24 cellular contexts compared by ENCODE assay signal in the genomic region with DNA sequence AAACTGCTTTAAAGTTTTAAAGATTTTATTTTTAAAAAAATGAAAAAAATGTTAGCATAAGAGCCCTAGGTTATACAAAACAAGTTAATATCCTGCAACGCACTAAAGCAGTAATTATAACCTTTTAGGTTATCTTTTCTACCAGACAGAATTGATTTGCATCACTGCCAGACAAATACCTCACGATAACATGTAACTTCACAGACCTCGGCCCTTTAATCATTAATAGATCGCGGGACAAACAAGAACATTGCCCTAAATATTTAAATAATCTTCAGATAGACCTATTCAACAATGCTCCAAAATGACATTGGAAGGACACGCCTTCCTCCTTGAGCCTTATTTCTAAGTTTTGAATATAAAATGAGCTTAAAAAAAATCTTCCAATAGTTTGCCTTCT. TPM values are rescaled to one million over a fixed set of nuclear protein-coding genes. Genes with fewer than 3 reads are reported as not detected.
A peak's percentile ranks its signal among the peaks of the same experiment; 100 is the strongest.
DNase-seq lines count a peak whose midpoint lies in the region; ATAC-seq, FAIRE-seq and TF ChIP-seq lines count a peak whose summit lies in the region.
"Had no signal": no experiment of that assay in that cellular context is flagged by ENCODE, and none has a peak within 500 bp of the region (broad histone marks: within the 10 kb centered on the region; RNA-seq: fewer than 3 reads in every experiment).

No MANE protein-coding gene starts in this region.

- ATAC-seq in stimulated activated naive CD8-positive, alpha-beta T cell treated with anti-CD3 and anti-CD28 coated beads, Interleukin-15, amount 100 ng/mL, for 72 hours = no peak
- ATAC-seq: A549 had no signal

- no peak for TF ChIP-seq CTCF in GM10248 (IDR thresholded peaks at IDR 0.05; ENCODE audit: control extremely low read depth, extremely low read depth, low read depth, missing control alignments)

- CTCF ChIA-PET in GM10248 (lab: Yijun Ruan, JAX) = interaction anchor here (1.1 to 1.3 kb wide), 2 partner anchors 9 to 47 kb away, joined by 3 to 12 read pairs; no protein-coding TSS in a partner anchor

- no peak overlapping the region for H3K27ac Mint-ChIP-seq in stimulated activated naive CD8-positive, alpha-beta T cell treated with anti-CD3 and anti-CD28 coated beads, Interleukin-15, amount 100 ng/mL, for 72 hours
- H3K27ac Mint-ChIP-seq: CD4-positive, alpha-beta T cell; CD8-positive, alpha-beta memory T cell; HFFc6 had no signal

- no peak overlapping the region for H3K4me3 Mint-ChIP-seq in stimulated activated naive CD8-positive, alpha-beta T cell treated with anti-CD3 and anti-CD28 coated beads, Interleukin-15, amount 100 ng/mL, for 72 hours
- H3K4me3 Mint-ChIP-seq: CD14-positive monocyte; CD4-positive, alpha-beta T cell; CD8-positive, alpha-beta memory T cell; HFFc6 had no signal

- FAIRE-seq in G401.6 (lab: Jason Lieb, UNC) (peak; percentile 17), RCC 7860 (lab: Jason Lieb, UNC) (peak; percentile 55)
- FAIRE-seq: A549, GM12892, H54 had no signal

- peaks cover 31% of the 10 kb centered on the region for H3K4me1 Mint-ChIP-seq in stimulated activated naive CD8-positive, alpha-beta T cell treated with anti-CD3 and anti-CD28 coated beads, Interleukin-15, amount 100 ng/mL, for 72 hours

- peaks cover 15% of the 10 kb centered on the region for H3K27me3 Mint-ChIP-seq in stimulated activated naive CD8-positive, alpha-beta T cell treated with anti-CD3 and anti-CD28 coated beads, Interleukin-15, amount 100 ng/mL, for 72 hours
- H3K27me3 Mint-ChIP-seq: CD4-positive, alpha-beta T cell; CD8-positive, alpha-beta memory T cell had no signal

- peaks cover 0 to 10% of the 10 kb centered on the region in 2 donors for H3K9me3 Mint-ChIP-seq in stimulated activated naive CD8-positive, alpha-beta T cell treated with anti-CD3 and anti-CD28 coated beads, Interleukin-15, amount 100 ng/mL, for 72 hours
- H3K9me3 Mint-ChIP-seq: CD4-positive, alpha-beta T cell; HFFc6 had no signal

- DNase-seq in RCC 7860 (ENCODE audit: low spot score) (no peak), kidney tubule cell (ENCODE audit: low spot score) (peak; percentile 36), mucosa of gallbladder (ENCODE audit: low spot score) (peak; percentile 26), NCI-H1694 treated with DMSO at 0.1 percent for 48 hours (lab: John Stamatoyannopoulos, UW) (no peak), NCI-H524 treated with DMSO at 0.1 percent for 48 hours (lab: John Stamatoyannopoulos, UW) (no peak), GM10248 (ENCODE audit: extremely low spot score) (no peak)
- DNase-seq in stimulated activated naive CD8-positive, alpha-beta T cell treated with anti-CD3 and anti-CD28 coated beads, Interleukin-15, amount 100 ng/mL, for 72 hours = no peak
- DNase-seq: 8988T; ACHN; AML-193; BE2C; CD4-positive, alpha-beta T cell; CD8-positive, alpha-beta memory T cell; DMS 273 treated with DMSO at 0.1 percent for 48 hours; DMS79; EL; GF-D8; GOT3; HFFc6 had no signal

- POLR2A ChIA-PET in GM10248 (lab: Yijun Ruan, JAX) = no interaction called here

RNA-seq across cellular contexts. Expression of a gene that starts 23.8 kb away (rescaled TPM):
- total RNA-seq in mucosa of gallbladder = not detected
- total RNA-seq: CD4-positive, alpha-beta T cell; CD8-positive, alpha-beta memory T cell; HFFc6 had no signal

Comparison
In these comparisons a context has a peak if more than half of its experiments do, and no peak if none do; other contexts are left out.
1. DNase-seq: peak in kidney tubule cell (single experiment) and mucosa of gallbladder (single experiment); none in RCC 7860 (single experiment), NCI-H1694 treated with DMSO at 0.1 percent for 48 hours (single experiment), NCI-H524 treated with DMSO at 0.1 percent for 48 hours (single experiment), GM10248 (single experiment) and stimulated activated naive CD8-positive, alpha-beta T cell treated with anti-CD3 and anti-CD28 coated beads, Interleukin-15, amount 100 ng/mL, for 72 hours (0 of 2).